ENCODE assay signal across 30 cellular contexts in the genomic region with DNA sequence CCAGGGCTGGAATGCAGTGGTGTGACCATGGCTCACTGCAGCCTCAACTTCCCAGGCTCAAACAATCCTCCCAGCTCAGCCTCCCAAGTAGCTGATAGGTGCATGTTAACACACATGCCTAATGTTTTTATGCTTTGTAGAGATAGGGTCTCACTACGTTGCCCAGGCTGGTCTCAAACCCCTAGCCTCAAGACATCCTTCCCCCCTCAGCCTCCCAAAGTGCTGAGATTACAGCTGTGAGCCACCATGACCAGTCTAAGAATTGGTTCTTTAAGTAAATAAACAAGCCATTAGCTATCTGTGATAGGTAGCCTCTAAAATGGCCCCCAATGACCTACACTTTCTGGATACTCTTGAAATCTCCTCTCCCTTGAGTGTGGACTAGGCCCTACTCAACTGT. TPM values are rescaled to one million over a fixed set of nuclear protein-coding genes. Genes with fewer than 3 reads are reported as not detected.
DNase-seq lines count a peak whose midpoint lies in the region; ATAC-seq, FAIRE-seq and TF ChIP-seq lines count a peak whose summit lies in the region.
"Had no signal": no experiment of that assay in that cellular context is flagged by ENCODE, and none has a peak within 500 bp of the region (broad histone marks: within the 10 kb centered on the region; RNA-seq: fewer than 3 reads in every experiment).

No MANE protein-coding gene starts in this region.

- H3K4me3 Mint-ChIP-seq in T-helper 2 cell treated with Interferon-gamma antibody and Interleukin-4, amounts not matched to agents 5 μg/mL and 100 μg/mL, for 36 hours: peak overlapping the region; percentile 63
- H3K4me3 Mint-ChIP-seq: activated T-cell treated with anti-CD3 and anti-CD28 coated beads, Interleukin-2, amount 50 U/mL, for 4 hours had no signal

- peaks cover 55% of the 10 kb centered on the region for H3K4me1 Mint-ChIP-seq in T-helper 2 cell treated with Interferon-gamma antibody and Interleukin-4, amounts not matched to agents 5 μg/mL and 100 μg/mL, for 36 hours (ENCODE audit: low read depth)

- no peaks in the 10 kb centered on the region for H3K27me3 Mint-ChIP-seq in T-helper 2 cell treated with Interferon-gamma antibody and Interleukin-4, amounts not matched to agents 5 μg/mL and 100 μg/mL, for 36 hours (ENCODE audit: low read depth)
- H3K27me3 Mint-ChIP-seq: stimulated activated naive CD8-positive, alpha-beta T cell treated with anti-CD3 and anti-CD28 coated beads, Interleukin-15, amount 100 ng/mL, for 72 hours; T-cell had no signal

- H3K79me2 ChIP-seq in ACC112 (ENCODE audit: control insufficient read depth, insufficient read depth, low read length, unreplicated experiment): peaks cover 79% of the 10 kb centered on the region

- CTCF ChIA-PET in RWPE1 (lab: Yijun Ruan, JAX): no interaction called here

- ATAC-seq in HG03521 (IDR thresholded peaks at IDR 0.05; ENCODE audit: unreplicated experiment): no peak
- ATAC-seq: activated CD4-positive, CD25-positive, alpha-beta regulatory T cell treated with anti-CD3 and anti-CD28 coated beads, Interleukin-2, amount 50 U/mL, for 24 hours; activated T-cell treated with anti-CD3 and anti-CD28 coated beads, Interleukin-2, amount 50 U/mL, for 4 hours; gastrocnemius medialis; stimulated activated naive CD8-positive, alpha-beta T cell treated with anti-CD3 and anti-CD28 coated beads, Interleukin-15, amount 100 ng/mL, for 72 hours; T-cell had no signal

- peaks cover 70% of the 10 kb centered on the region for H3K36me3 Mint-ChIP-seq in T-helper 2 cell treated with Interferon-gamma antibody and Interleukin-4, amounts not matched to agents 5 μg/mL and 100 μg/mL, for 36 hours (ENCODE audit: low read depth)

- H3K36me3 ChIP-seq in ACC112 (ENCODE audit: insufficient read depth, low read length) (peaks cover 29% of the 10 kb centered on the region), small intestine (ENCODE audit: control insufficient read depth in 2 of 2, insufficient read depth in 2 of 2, low read length in 2 of 2) (no peaks in the 10 kb centered on the region)
- H3K36me3 ChIP-seq: gastrocnemius medialis, right atrium auricular region, thoracic aorta had no signal

- H2AFZ ChIP-seq in ACC112 (ENCODE audit: low read length, unreplicated experiment): no peak overlapping the region

- H3K27me3 ChIP-seq in ACC112 (ENCODE audit: insufficient read depth, low read length) (no peaks in the 10 kb centered on the region), small intestine (ENCODE audit: control insufficient read depth in 2 of 2, insufficient read depth in 2 of 2, low read length in 2 of 2) (no peaks in the 10 kb centered on the region)
- H3K27me3 ChIP-seq: brain microvascular endothelial cell had no signal

- H3K4me1 ChIP-seq in ACC112 (ENCODE audit: control insufficient read depth, insufficient read depth, low read length, unreplicated experiment): peaks cover 35% of the 10 kb centered on the region
- peaks cover 0 to 6% of the 10 kb centered on the region in 2 donors for H3K4me1 ChIP-seq in small intestine (ENCODE audit: control insufficient read depth in 2 of 2, insufficient read depth in 1 of 2, low read depth in 1 of 2, low read length in 1 of 2)

- 81 to 96% (median 95%) methylated on average over 1 of the region's 1 CpG for WGBS in small intestine, 3 donors

- no peak for FAIRE-seq in small intestine (lab: Jason Lieb, UNC)
- FAIRE-seq: urothelium cell line had no signal

- no peak for TF ChIP-seq CTCF in RWPE1 (conservative IDR thresholded peaks at IDR 0.05; ENCODE audit: low read depth)

- no peak for DNase-seq in T-helper 2 cell treated with Interferon-gamma antibody and Interleukin-4, amounts not matched to agents 5 μg/mL and 100 μg/mL, for 36 hours (ENCODE audit: low spot score)
- DNase-seq in T-helper 2 cell: no peak
- DNase-seq in RWPE1 (ENCODE audit: low spot score): no peak
- no peak for DNase-seq in stimulated activated CD4-positive, alpha-beta T cell treated with anti-CD3 and anti-CD28 coated beads, Interleukin-4, amount 100 ng/mL, for 1 hour
- no peak for DNase-seq in small intestine
- DNase-seq: 8988T; activated naive CD4-positive, alpha-beta T cell; activated T-cell treated with anti-CD3 and anti-CD28 coated beads, Interleukin-2, amount 50 U/mL, for 4 hours; brain microvascular endothelial cell; Calu3; DND-41; gastrocnemius medialis; kidney glomerular epithelial cell; NCI-H1092; NCI-H1694; NCI-H446; NCI-H774; RPMI8226; stimulated activated CD4-positive, alpha-beta T cell treated with anti-CD3 and anti-CD28 coated beads, Interleukin-1b, Interleukin-23, amount 100 ng/mL, for 48 hours; stimulated activated naive CD8-positive, alpha-beta T cell treated with anti-CD3 and anti-CD28 coated beads, Interleukin-15, amount 100 ng/mL, for 72 hours; T-cell had no signal

- H3K9me3 Mint-ChIP-seq in T-helper 2 cell treated with Interferon-gamma antibody and Interleukin-4, amounts not matched to agents 5 μg/mL and 100 μg/mL, for 36 hours: peaks cover 6% of the 10 kb centered on the region
- H3K9me3 Mint-ChIP-seq: activated T-cell treated with anti-CD3 and anti-CD28 coated beads, Interleukin-2, amount 50 U/mL, for 4 hours; stimulated activated naive CD8-positive, alpha-beta T cell treated with anti-CD3 and anti-CD28 coated beads, Interleukin-15, amount 100 ng/mL, for 72 hours; T-cell had no signal

- H3K4me3 ChIP-seq in ACC112 (ENCODE audit: low read depth, low read length) (peak overlapping the region; percentile 11; the same call in 1 of the 2 replicates), small intestine (ENCODE audit: low read depth in 1 of 2, low read length in 2 of 2) (no peak overlapping the region)
- H3K4me3 ChIP-seq: gastrocnemius medialis, lung, right atrium auricular region, thoracic aorta had no signal

- H3K27ac ChIP-seq in ACC112 (ENCODE audit: low read depth, low read length) (no peak overlapping the region; the same call in 1 of the 2 replicates), RWPE1 (0 out of 2 replicates have a peak overlapping the region, but pooled peaks have one; percentile 17), cingulate gyrus (ENCODE audit: low read depth, low read length) (peak overlapping the region; percentile 14), small intestine (ENCODE audit: low read depth in 1 of 2, low read length in 1 of 2) (no peak overlapping the region)
- H3K27ac ChIP-seq: brain microvascular endothelial cell, C4-2B, gastrocnemius medialis, right atrium auricular region, thoracic aorta had no signal

- H3K9me3 ChIP-seq in small intestine (ENCODE audit: control insufficient read depth, low read depth): no peaks in the 10 kb centered on the region
- H3K9me3 ChIP-seq: gastrocnemius medialis, right atrium auricular region, thoracic aorta had no signal

- POLR2A ChIA-PET in RWPE1 (lab: Yijun Ruan, JAX; ENCODE audit: low non-redundant PET): no interaction called here

- peak overlapping the region; percentile 45 for H3K27ac Mint-ChIP-seq in T-helper 2 cell treated with Interferon-gamma antibody and Interleukin-4, amounts not matched to agents 5 μg/mL and 100 μg/mL, for 36 hours
- H3K27ac Mint-ChIP-seq: stimulated activated naive CD8-positive, alpha-beta T cell treated with anti-CD3 and anti-CD28 coated beads, Interleukin-15, amount 100 ng/mL, for 72 hours had no signal

RNA-seq across cellular contexts. Expression of gene TRIM59, which starts 3.7 kb away (rescaled TPM):
- 1 to 10 TPM in 1 of 3 donors, under 1 TPM in 2; 0.54 to 5.7 (median 0.67) TPM for polyA plus RNA-seq in small intestine

RNA-seq across cellular contexts. Expression of gene SMC4, which starts 46.4 kb away (rescaled TPM):
- 10 to 100 TPM; 17.0 to 31.7 (median 19.7) TPM for polyA plus RNA-seq in small intestine

RNA-seq across cellular contexts. Expression of gene IFT80, which starts 46.8 kb away (rescaled TPM):
- polyA plus RNA-seq in small intestine: 1 to 10 TPM; 3.8 to 7.7 (median 4.9) TPM

Comparison
In these comparisons a context has a peak if more than half of its experiments do, and no peak if none do; other contexts are left out.
1. H3K27ac ChIP-seq: peak in RWPE1 (single experiment) and cingulate gyrus (single experiment); none in ACC112 (single experiment) and small intestine (0 of 2).